30 cellular contexts compared by ENCODE assay signal in the genomic region with DNA sequence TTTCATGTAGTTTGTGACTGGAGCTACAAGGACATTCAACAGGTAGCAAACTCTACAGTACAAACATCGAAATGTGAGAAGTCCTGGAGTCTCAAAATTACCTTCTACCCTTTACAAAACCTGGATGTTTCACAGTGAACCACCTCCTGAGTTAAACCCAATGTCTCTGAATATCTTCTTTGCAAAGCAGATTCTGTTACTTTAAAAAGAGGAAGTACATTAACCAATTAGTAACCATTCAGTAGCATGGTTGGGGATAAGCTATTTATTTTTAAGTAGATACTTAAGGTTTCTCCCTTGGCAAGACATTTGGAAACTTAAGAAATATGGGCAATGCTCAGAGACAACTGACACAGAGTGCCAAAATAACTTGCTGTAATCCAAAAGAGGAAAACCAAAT.
A peak's percentile ranks its signal among the peaks of the same experiment; 100 is the strongest.
DNase-seq lines count a peak whose midpoint lies in the region; ATAC-seq and TF ChIP-seq lines count a peak whose summit lies in the region.
"Had no signal": no experiment of that assay in that cellular context is flagged by ENCODE, and none has a peak within 500 bp of the region (broad histone marks: within the 10 kb centered on the region; RNA-seq: fewer than 3 reads in every experiment).

No MANE protein-coding gene starts in this region.

- H3K36me3 Mint-ChIP-seq in mesothelial cell of epicardium: no peaks in the 10 kb centered on the region
- H3K36me3 Mint-ChIP-seq: activated naive CD8-positive, alpha-beta T cell treated with anti-CD3 and anti-CD28 coated beads, Interleukin-2, amount 10 ng/mL, durations not matched to agents 7 days and 5 days; stimulated activated naive B cell treated with anti-CD40 and anti-IgM and Interleukin-4, amounts not matched to agents 10 μg/mL and 1 μg/mL and 100 μg/mL, for 72 hours had no signal

- H3K4me1 ChIP-seq in right atrium auricular region: no peaks in the 10 kb centered on the region
- H3K4me1 ChIP-seq: BLaER1, lower lobe of right lung, parathyroid adenoma, testis had no signal

- no peaks in the 10 kb centered on the region for H3K27me3 ChIP-seq in right atrium auricular region
- H3K27me3 ChIP-seq: BLaER1, testis had no signal

- H3K9me3 ChIP-seq in right atrium auricular region: no peaks in the 10 kb centered on the region
- H3K9me3 ChIP-seq: lower lobe of right lung, testis had no signal

- no peak overlapping the region for H3K27ac ChIP-seq in right atrium auricular region
- H3K27ac ChIP-seq: BLaER1, lower lobe of right lung, parathyroid adenoma, PC-9, testis had no signal

- TF ChIP-seq CTCF in right atrium auricular region (IDR thresholded peaks at IDR 0.05) (no peak), mesothelial cell of epicardium (IDR thresholded peaks at IDR 0.05; ENCODE audit: unreplicated experiment) (no peak)

- DNase-seq in MV-4-11 (lab: John Stamatoyannopoulos, UW) (peak; percentile 57), right atrium auricular region (ENCODE audit: low spot score) (no peak), NCI-H82 (lab: John Stamatoyannopoulos, UW) (no peak), SW480 (ENCODE audit: low spot score) (no peak), mesothelial cell of epicardium (ENCODE audit: low spot score in 2 of 2, unreplicated experiment in 2 of 2) (no peak)
- DNase-seq: activated CD4-positive, alpha-beta T cell treated with anti-CD3 and anti-CD28 coated beads for 1 hour; activated CD8-positive, alpha-beta T cell treated with anti-CD3 and anti-CD28 coated beads, Interleukin-2, amount 10 ng/mL, durations not matched to agents 7 days and 5 days; activated effector memory CD4-positive, alpha-beta T cell treated with anti-CD3 and anti-CD28 coated beads, Interleukin-2, amount 50 U/mL, for 16 hours; activated naive CD8-positive, alpha-beta T cell treated with anti-CD3 and anti-CD28 coated beads, Interleukin-2, amount 10 ng/mL, durations not matched to agents 7 days and 5 days; activated T-cell treated with anti-CD3 and anti-CD28 coated beads for 4 hours; COR-L47; GDM1; HCEC 1CT; kidney; lower lobe of right lung; NCI-H1105 treated with DMSO at 0.1 percent for 48 hours; NCI-H2029 treated with DMSO at 0.1 percent for 48 hours; NCI-H345; NCI-H774; PC-9; right cardiac atrium; SHP77; stimulated activated CD4-positive, alpha-beta T cell treated with anti-CD3 and anti-CD28 coated beads, Interleukin-4, amount 100 ng/mL, for 1 hour; stimulated activated naive B cell treated with anti-CD40 and anti-IgM and Interleukin-4, amounts not matched to agents 10 μg/mL and 1 μg/mL and 100 μg/mL, for 72 hours; testis had no signal

- H3K4me3 Mint-ChIP-seq in mesothelial cell of epicardium: no peak overlapping the region
- H3K4me3 Mint-ChIP-seq: activated CD8-positive, alpha-beta T cell treated with anti-CD3 and anti-CD28 coated beads, Interleukin-2, amount 10 ng/mL, durations not matched to agents 7 days and 5 days; activated naive CD8-positive, alpha-beta T cell treated with anti-CD3 and anti-CD28 coated beads, Interleukin-2, amount 10 ng/mL, durations not matched to agents 7 days and 5 days; stimulated activated naive B cell treated with anti-CD40 and anti-IgM and Interleukin-4, amounts not matched to agents 10 μg/mL and 1 μg/mL and 100 μg/mL, for 72 hours had no signal

- no peak overlapping the region for H3K4me3 ChIP-seq in right atrium auricular region
- H3K4me3 ChIP-seq: BLaER1, lower lobe of right lung, PC-9, testis had no signal

- ATAC-seq in GM18508 (IDR thresholded peaks at IDR 0.05; ENCODE audit: insufficient read depth, unreplicated experiment): peak; percentile 54
- ATAC-seq in GM19328 (IDR thresholded peaks at IDR 0.05; ENCODE audit: unreplicated experiment): peak; percentile 48
- ATAC-seq in HG03060 (IDR thresholded peaks at IDR 0.05; ENCODE audit: low read depth, unreplicated experiment): peak; percentile 49
- ATAC-seq: activated CD8-positive, alpha-beta T cell treated with anti-CD3 and anti-CD28 coated beads, Interleukin-2, amount 10 ng/mL, durations not matched to agents 7 days and 5 days; lower lobe of right lung; right cardiac atrium; stimulated activated naive B cell treated with anti-CD40 and anti-IgM and Interleukin-4, amounts not matched to agents 10 μg/mL and 1 μg/mL and 100 μg/mL, for 72 hours had no signal

- H3K36me3 ChIP-seq in right atrium auricular region: no peaks in the 10 kb centered on the region
- H3K36me3 ChIP-seq: BLaER1, lower lobe of right lung had no signal

- no peaks in the 10 kb centered on the region for H3K4me1 Mint-ChIP-seq in mesothelial cell of epicardium
- H3K4me1 Mint-ChIP-seq: activated naive CD8-positive, alpha-beta T cell treated with anti-CD3 and anti-CD28 coated beads, Interleukin-2, amount 10 ng/mL, durations not matched to agents 7 days and 5 days; stimulated activated naive B cell treated with anti-CD40 and anti-IgM and Interleukin-4, amounts not matched to agents 10 μg/mL and 1 μg/mL and 100 μg/mL, for 72 hours had no signal

- no peak overlapping the region for H3K27ac Mint-ChIP-seq in mesothelial cell of epicardium
- H3K27ac Mint-ChIP-seq: activated CD8-positive, alpha-beta T cell treated with anti-CD3 and anti-CD28 coated beads, Interleukin-2, amount 10 ng/mL, durations not matched to agents 7 days and 5 days; activated naive CD8-positive, alpha-beta T cell treated with anti-CD3 and anti-CD28 coated beads, Interleukin-2, amount 10 ng/mL, durations not matched to agents 7 days and 5 days; stimulated activated naive B cell treated with anti-CD40 and anti-IgM and Interleukin-4, amounts not matched to agents 10 μg/mL and 1 μg/mL and 100 μg/mL, for 72 hours had no signal

- peaks cover 4% of the 10 kb centered on the region for H3K27me3 Mint-ChIP-seq in mesothelial cell of epicardium (ENCODE audit: low read depth)
- H3K27me3 Mint-ChIP-seq: activated naive CD8-positive, alpha-beta T cell treated with anti-CD3 and anti-CD28 coated beads, Interleukin-2, amount 10 ng/mL, durations not matched to agents 7 days and 5 days; stimulated activated naive B cell treated with anti-CD40 and anti-IgM and Interleukin-4, amounts not matched to agents 10 μg/mL and 1 μg/mL and 100 μg/mL, for 72 hours had no signal

- no peaks in the 10 kb centered on the region for H3K9me3 Mint-ChIP-seq in mesothelial cell of epicardium
- H3K9me3 Mint-ChIP-seq: activated naive CD8-positive, alpha-beta T cell treated with anti-CD3 and anti-CD28 coated beads, Interleukin-2, amount 10 ng/mL, durations not matched to agents 7 days and 5 days; stimulated activated naive B cell treated with anti-CD40 and anti-IgM and Interleukin-4, amounts not matched to agents 10 μg/mL and 1 μg/mL and 100 μg/mL, for 72 hours had no signal
